ENCODE assay signal across 21 cellular contexts in the genomic region with DNA sequence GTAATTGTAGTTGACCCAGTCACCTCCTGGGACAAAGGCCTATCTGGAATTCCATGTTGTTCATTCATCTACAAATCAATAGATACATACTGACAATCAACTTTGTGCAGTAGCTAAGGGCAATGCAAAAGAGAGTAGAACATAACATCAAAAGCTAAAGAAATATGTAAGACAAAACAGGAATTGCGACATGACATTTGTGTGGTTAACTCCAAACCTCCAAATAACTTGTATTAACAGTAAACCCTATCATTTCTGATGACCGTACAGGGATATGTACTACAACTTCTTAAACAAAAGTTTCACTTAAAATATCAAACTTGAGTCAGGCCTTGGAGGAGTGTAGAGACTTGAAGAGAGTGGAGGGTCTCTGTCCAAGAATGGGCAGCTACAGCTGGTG.
DNase-seq lines count a peak whose midpoint lies in the region; ATAC-seq and TF ChIP-seq lines count a peak whose summit lies in the region.
"Had no signal": no experiment of that assay in that cellular context is flagged by ENCODE, and none has a peak within 500 bp of the region (broad histone marks: within the 10 kb centered on the region; RNA-seq: fewer than 3 reads in every experiment).

No MANE protein-coding gene starts in this region.

- dilution Hi-C loops in mammary epithelial cell (cut with HindIII; ENCODE audit: low sequenced_read_pairs), result no loop called here

- H2AK5ac ChIP-seq in mesenchymal stem cell (ENCODE audit: low read length, severe bottlenecking), result no peak overlapping the region

- WGBS in mammary epithelial cell (ENCODE audit: low coverage, missing lambda C conversion rate), result 33% methylated on average over 2 of the region's 2 CpGs
- WGBS in mesenchymal stem cell, result no CpG with 5 or more reads among the region's 2 CpGs

- no TSS peak for BruUV-seq in PC-3 (replicated peaks; lab: Mats Ljungman, UMichigan)
- BruUV-seq in mammary epithelial cell (replicated peaks; lab: Mats Ljungman, UMichigan), result no TSS peak

- POLR2A ChIA-PET in PC-3 (lab: Charles Lee; ENCODE audit: unreplicated experiment), result no interaction called here

- no peaks in the 10 kb centered on the region for H3K36me3 ChIP-seq in PC-3 (ENCODE audit: low read depth, low read length)
- H3K36me3 ChIP-seq in mammary epithelial cell (ENCODE audit: insufficient read depth, low read length), result no peaks in the 10 kb centered on the region
- no peaks in the 10 kb centered on the region for H3K36me3 ChIP-seq in mesenchymal stem cell (ENCODE audit: control insufficient read depth in 1 of 2, insufficient read depth in 2 of 2, low read depth in 1 of 2, low read length in 2 of 2)
- no peaks in the 10 kb centered on the region for H3K36me3 ChIP-seq in BE2C

- no peak for TF ChIP-seq CTCF in PC-3 (conservative IDR thresholded peaks at IDR 0.05; ENCODE audit: low read depth, low read length)
- no peak for TF ChIP-seq CTCF in mammary epithelial cell (conservative IDR thresholded peaks at IDR 0.05 in 1 of 2, IDR thresholded peaks at IDR 0.05 in 1 of 2; ENCODE audit: extremely low read depth in 1 of 2, insufficient read depth in 1 of 2, low read depth in 1 of 2, low read length in 2 of 2)
- TF ChIP-seq CTCF in BE2C (IDR thresholded peaks at IDR 0.05; ENCODE audit: low read depth, low read length), result no peak
- TF ChIP-seq CTCF in GM13977 (IDR thresholded peaks at IDR 0.05; ENCODE audit: extremely low read depth, insufficient read depth, missing control alignments), result no peak

- H3K27ac ChIP-seq in PC-3 (ENCODE audit: low read length) (no peak overlapping the region), mammary epithelial cell (ENCODE audit: insufficient read depth, low read depth, low read length) (no peak overlapping the region), mesenchymal stem cell (ENCODE audit: low read length, poor library complexity, severe bottlenecking) (no peak overlapping the region)
- H3K27ac ChIP-seq: HL-60 had no signal

- H4K91ac ChIP-seq in mesenchymal stem cell (ENCODE audit: low read length), result no peak overlapping the region

- no peak overlapping the region for H3K4me3 ChIP-seq in PC-3 (ENCODE audit: low read length)
- H3K4me3 ChIP-seq in mammary epithelial cell (replicated peaks in 1 of 3; ENCODE audit: insufficient read depth in 1 of 3, low read depth in 2 of 3, low read length in 3 of 3), result no peak overlapping the region
- no peak overlapping the region for H3K4me3 ChIP-seq in mesenchymal stem cell (ENCODE audit: insufficient read depth in 1 of 2, low read depth in 1 of 2, low read length in 2 of 2)
- no peak overlapping the region for H3K4me3 ChIP-seq in BE2C (ENCODE audit: low read depth, low read length)

- H3K4me1 ChIP-seq in PC-3 (ENCODE audit: insufficient read depth, low read length) (peaks cover 13% of the 10 kb centered on the region), mammary epithelial cell (ENCODE audit: insufficient read depth, low read length) (no peaks in the 10 kb centered on the region), mesenchymal stem cell (ENCODE audit: control insufficient read depth, insufficient read depth, low read depth, low read length) (no peaks in the 10 kb centered on the region), BE2C (no peaks in the 10 kb centered on the region)

- no peak overlapping the region for H2BK120ac ChIP-seq in mesenchymal stem cell (ENCODE audit: low read depth, low read length)

- H3K9me2 ChIP-seq in PC-3 (replicated peaks; ENCODE audit: low read length), result no peaks in the 10 kb centered on the region

- no peak overlapping the region for H2BK5ac ChIP-seq in mesenchymal stem cell (ENCODE audit: low read depth, low read length, poor library complexity, severe bottlenecking)

- H3K27me3 ChIP-seq in PC-3 (ENCODE audit: low read length), result no peaks in the 10 kb centered on the region
- peaks cover 5% of the 10 kb centered on the region for H3K27me3 ChIP-seq in mammary epithelial cell (ENCODE audit: insufficient read depth, low read length)
- H3K27me3 ChIP-seq in mesenchymal stem cell (ENCODE audit: control insufficient read depth in 1 of 2, insufficient read depth in 1 of 2, low read length in 2 of 2), result no peaks in the 10 kb centered on the region
- H3K27me3 ChIP-seq in BE2C, result no peaks in the 10 kb centered on the region

- H3F3A ChIP-seq in PC-3 (ENCODE audit: low read length, unreplicated experiment), result no peaks in the 10 kb centered on the region

- CTCF ChIA-PET in PC-3 (lab: Charles Lee), result no interaction called here
- CTCF ChIA-PET in mammary epithelial cell (lab: Charles Lee; ENCODE audit: low non-redundant PET), result no interaction called here

- no peaks in the 10 kb centered on the region for H4K20me1 ChIP-seq in PC-3 (ENCODE audit: low read length)
- H4K20me1 ChIP-seq in mammary epithelial cell (ENCODE audit: insufficient read depth, low read length), result no peaks in the 10 kb centered on the region

- H2AFZ ChIP-seq in PC-3 (ENCODE audit: low read length) (no peak overlapping the region), mammary epithelial cell (ENCODE audit: low read depth, low read length) (no peak overlapping the region), mesenchymal stem cell (ENCODE audit: low read depth, low read length) (no peak overlapping the region)

- H3K23ac ChIP-seq in mesenchymal stem cell (ENCODE audit: low read length in 2 of 2), result no peak overlapping the region

- no peaks in the 10 kb centered on the region for H3K9me3 ChIP-seq in PC-3 (ENCODE audit: low read length)
- no peaks in the 10 kb centered on the region for H3K9me3 ChIP-seq in mammary epithelial cell (replicated peaks; ENCODE audit: insufficient read depth, low read length)
- H3K9me3 ChIP-seq in mesenchymal stem cell (ENCODE audit: control insufficient read depth, low read length), result no peaks in the 10 kb centered on the region
- no peaks in the 10 kb centered on the region for H3K9me3 ChIP-seq in BE2C

- H3K9ac ChIP-seq in PC-3 (ENCODE audit: low read length) (no peak overlapping the region), mammary epithelial cell (ENCODE audit: insufficient read depth, low read length) (no peak overlapping the region), mesenchymal stem cell (ENCODE audit: low read length) (no peak overlapping the region)

- intact Hi-C loops in PC-3 (cut with micrococcal nuclease) (no loop called here), mammary epithelial cell (cut with micrococcal nuclease) (no loop called here)

- DNase-seq in ELR (ENCODE audit: low read depth), result peak; percentile 5
- peak; percentile 64 for DNase-seq in PC-3
- peak; percentile 60 for DNase-seq in mammary epithelial cell
- peak; percentile 8 for DNase-seq in mesenchymal stem cell
- no peak for DNase-seq in BE2C
- no peak for DNase-seq in GM13977 (ENCODE audit: low spot score)
- DNase-seq in NCI-H128 (lab: John Stamatoyannopoulos, UW; ENCODE audit: unreplicated experiment), result no peak
- DNase-seq: C1 segment of cervical spinal cord; CD4-positive, CD25-positive, alpha-beta regulatory T cell; CD8-positive, alpha-beta memory T cell; COR-L47; DMS 273 treated with DMSO at 0.1 percent for 48 hours; DMS53; DND-41; GDM1; GOT3; H7; HFFc6 had no signal

- H3K79me1 ChIP-seq in mesenchymal stem cell (replicated peaks; ENCODE audit: low read length, poor library complexity, severe bottlenecking), result no peaks in the 10 kb centered on the region

- no peak overlapping the region for H3K14ac ChIP-seq in mesenchymal stem cell (ENCODE audit: low read length in 2 of 2)

- no peak overlapping the region for H4K8ac ChIP-seq in mesenchymal stem cell (ENCODE audit: low read length)

- H3K18ac ChIP-seq in mesenchymal stem cell (ENCODE audit: low read depth in 1 of 2, low read length in 2 of 2), result no peak overlapping the region

- in situ Hi-C loops in mammary epithelial cell (cut with MboI; ENCODE audit: low sequenced_read_pairs in 2 of 2) (no loop called here), GM13977 (cut with MboI; ENCODE audit: low pct_unique_long_range_greater_than_20kb, low sequenced_read_pairs, unreplicated experiment) (no loop called here)

- ATAC-seq in PC-3 (no peak), GM19035 (IDR thresholded peaks at IDR 0.05; ENCODE audit: unreplicated experiment) (no peak)
- ATAC-seq: HCT116 had no signal

- no peak overlapping the region for H2BK12ac ChIP-seq in mesenchymal stem cell (ENCODE audit: low read length in 2 of 2)

- H3K4ac ChIP-seq in mesenchymal stem cell (ENCODE audit: low read depth in 1 of 2, low read length in 2 of 2), result no peak overlapping the region

- H3K4me2 ChIP-seq in PC-3 (ENCODE audit: low read length) (no peak overlapping the region; the same call in 1 of the 2 replicates), mammary epithelial cell (ENCODE audit: insufficient read depth, low read depth, low read length) (no peak overlapping the region), mesenchymal stem cell (ENCODE audit: low read length, poor library complexity, severe bottlenecking) (no peak overlapping the region)

- H2BK15ac ChIP-seq in mesenchymal stem cell (ENCODE audit: low read depth, poor library complexity, severe bottlenecking), result no peak overlapping the region

- no peaks in the 10 kb centered on the region for H3K79me2 ChIP-seq in PC-3 (ENCODE audit: low read length)
- H3K79me2 ChIP-seq in mammary epithelial cell (ENCODE audit: insufficient read depth, low read length), result no peaks in the 10 kb centered on the region

Comparison
In these comparisons a context has a peak if more than half of its experiments do, and no peak if none do; other contexts are left out.
1. DNase-seq: peak in ELR (single experiment), PC-3 (single experiment), mammary epithelial cell (single experiment) and mesenchymal stem cell (single experiment); none in BE2C (single experiment), GM13977 (single experiment) and NCI-H128 (single experiment).